ENCODE assay signal across 8 cellular contexts in genomic region chr6:90502866-90503407, GRCh38.
DNase-seq lines count a peak whose midpoint lies in the region; ATAC-seq, FAIRE-seq and TF ChIP-seq lines count a peak whose summit lies in the region.

No MANE protein-coding gene starts in this region.

- no peak overlapping the region; the same call in 1 of the 2 replicates for H3K18ac ChIP-seq in H1 (ENCODE audit: extremely low read depth, low read length)

- peak overlapping the region; percentile 59 for H2AFZ ChIP-seq in H1 (ENCODE audit: low read length)
- H2AFZ ChIP-seq in Karpas-422 (ENCODE audit: low read length): no peak overlapping the region

- no peak for TF ChIP-seq CTCF in H1 (IDR thresholded peaks at IDR 0.05; ENCODE audit: control extremely low read depth in 1 of 3, insufficient read depth in 1 of 3, low read depth in 1 of 3, low read length in 3 of 3)

- H3K4me1 ChIP-seq in H1 (replicated peaks in 1 of 4; ENCODE audit: control insufficient read depth in 3 of 4, insufficient read depth in 4 of 4, low read length in 3 of 4) (peaks cover 0 to 14% (median 4%) of the 10 kb centered on the region in 4 experiments; a peak in 6 of 7 replicates), Karpas-422 (ENCODE audit: low read length) (peaks cover 7% of the 10 kb centered on the region)

- POLR2A ChIA-PET in H1 (lab: Charles Lee; ENCODE audit: partially characterized antibody): interaction anchor here (1.0 to 1.5 kb wide), 2 partner anchors 8 to 9 kb away, joined by 4 read pairs; no protein-coding TSS in a partner anchor

- H4K91ac ChIP-seq in H1 (replicated peaks; ENCODE audit: insufficient read length, low read length): no peak overlapping the region

- H3K4me2 ChIP-seq in H1 (ENCODE audit: insufficient read depth in 1 of 2, low read depth in 2 of 2, low read length in 2 of 2) (no peak overlapping the region; a peak in 1 of 4 replicates), Karpas-422 (ENCODE audit: low read depth, low read length, poor library complexity, severe bottlenecking) (no peak overlapping the region)

- TF ChIP-seq POLR2A in H1 (IDR thresholded peaks at IDR 0.05; ENCODE audit: control extremely low read depth in 1 of 2, low read depth in 2 of 2, low read length in 2 of 2): no peak

- H2BK120ac ChIP-seq in H1 (replicated peaks; ENCODE audit: low read depth, low read length): no peak overlapping the region

- H3K79me2 ChIP-seq in H1 (ENCODE audit: control insufficient read depth in 1 of 2, insufficient read depth in 2 of 2, low read length in 2 of 2): no peaks in the 10 kb centered on the region
- no peaks in the 10 kb centered on the region for H3K79me2 ChIP-seq in Karpas-422 (ENCODE audit: low read length)

- H3K4ac ChIP-seq in H1 (replicated peaks; ENCODE audit: insufficient read length, low read depth, low read length): no peak overlapping the region

- CTCF ChIA-PET in H1 (lab: Charles Lee; ENCODE audit: partially characterized antibody): interaction anchor here (1.0 to 1.1 kb wide), 2 partner anchors 24 to 44 kb away, joined by 3 read pairs; no protein-coding TSS in a partner anchor

- no peak overlapping the region for H3K4me3 ChIP-seq in H1 (ENCODE audit: extremely low read depth in 1 of 4, insufficient read depth in 2 of 4, low read depth in 3 of 4, low read length in 4 of 4)
- H3K4me3 ChIP-seq in Karpas-422 (ENCODE audit: low read length): no peak overlapping the region

- peak overlapping the region; percentile 50; the same call in 1 of the 2 replicates for H2BK5ac ChIP-seq in H1 (ENCODE audit: low read depth, low read length)

- H3K27ac ChIP-seq in H1 (ENCODE audit: low read depth, low read length): peak overlapping the region; percentile 23; the same call in 1 of the 2 replicates
- H3K27ac ChIP-seq in caudate nucleus (ENCODE audit: low read depth, low read length): no peak overlapping the region
- H3K27ac ChIP-seq in Karpas-422 (ENCODE audit: low read length): no peak overlapping the region

- no peak for TF ChIP-seq RAD21 in H1 (IDR thresholded peaks at IDR 0.05 in 1 of 2, conservative IDR thresholded peaks at IDR 0.05 in 1 of 2; ENCODE audit: low read depth in 2 of 2, low read length in 2 of 2)

- H2BK12ac ChIP-seq in H1 (ENCODE audit: low read depth, low read length): no peak overlapping the region; the same call in 1 of the 2 replicates

- H4K5ac ChIP-seq in H1 (ENCODE audit: insufficient read length, low read depth, low read length): no peak overlapping the region

- no peak for TF ChIP-seq EP300 in H1 (IDR thresholded peaks at IDR 0.05; ENCODE audit: borderline replicate concordance in 1 of 2, low read depth in 2 of 2, low read length in 2 of 2)

- H2BK15ac ChIP-seq in H1 (ENCODE audit: low read length): no peak overlapping the region

- ATAC-seq in GM21367 (IDR thresholded peaks at IDR 0.05; ENCODE audit: unreplicated experiment) (peak; percentile 60), HG02588 (IDR thresholded peaks at IDR 0.05; ENCODE audit: unreplicated experiment) (no peak)

- H2AK5ac ChIP-seq in H1 (ENCODE audit: low read depth, low read length): no peak overlapping the region

- no peak overlapping the region for H4K8ac ChIP-seq in H1 (ENCODE audit: extremely low read depth, insufficient read depth, low read length)

- H3K56ac ChIP-seq in H1 (replicated peaks; ENCODE audit: insufficient read length, low read depth, low read length): no peak overlapping the region

- H3K9ac ChIP-seq in H1 (replicated peaks in 1 of 4; ENCODE audit: extremely low read depth in 1 of 4, low read depth in 3 of 4, low read length in 3 of 4): peak overlapping the region in 1 of 4 experiments; percentile 13; a peak in 1 of 7 replicates
- no peak overlapping the region for H3K9ac ChIP-seq in Karpas-422 (ENCODE audit: low read length)

- WGBS in H1 (ENCODE audit: extremely low coverage in 1 of 2, insufficient coverage in 1 of 2, insufficient read length in 1 of 2, insufficient replicate concordance in 2 of 2, low coverage in 1 of 2, low lambda C conversion rate in 2 of 2, missing lambda C conversion rate in 1 of 2), 2 experiments: 71% methylated on average over 3 of the region's 3 CpGs; no CpG with 5 or more reads in 1 of the 2 experiments

- H4K20me1 ChIP-seq in H1 (replicated peaks in 1 of 2; ENCODE audit: control insufficient read depth in 1 of 2, insufficient read depth in 2 of 2, low read length in 2 of 2) (no peaks in the 10 kb centered on the region), Karpas-422 (ENCODE audit: insufficient read depth, low read depth, low read length) (no peaks in the 10 kb centered on the region)

- H3K14ac ChIP-seq in H1 (ENCODE audit: insufficient read length): no peak overlapping the region

- H3K23ac ChIP-seq in H1 (ENCODE audit: insufficient read length): no peak overlapping the region

- no peaks in the 10 kb centered on the region for H3K9me2 ChIP-seq in Karpas-422 (replicated peaks; ENCODE audit: insufficient read depth, low read length)

- peak; percentile 56 for DNase-seq in Caki2 (ENCODE audit: low read depth)
- DNase-seq in HuH-7 (ENCODE audit: low spot score): peak; percentile 17
- no peak for DNase-seq in H1 (ENCODE audit: low read depth in 1 of 2, low spot score in 2 of 2)
- no peak for DNase-seq in SHP77 treated with DMSO at 0.1 percent for 48 hours (lab: John Stamatoyannopoulos, UW)
- DNase-seq in caudate nucleus (lab: John Stamatoyannopoulos, UW): no peak
- DNase-seq in Karpas-422: no peak

- no peaks in the 10 kb centered on the region for H3K36me3 ChIP-seq in H1 (ENCODE audit: control insufficient read depth in 2 of 4, insufficient read depth in 4 of 4, low read length in 3 of 4)
- no peaks in the 10 kb centered on the region for H3K36me3 ChIP-seq in Karpas-422 (ENCODE audit: insufficient read depth, low read length)

- no peaks in the 10 kb centered on the region for H3K23me2 ChIP-seq in H1 (ENCODE audit: low read depth, low read length)

- in situ Hi-C loops in Caki2 (cut with HindIII; ENCODE audit: low pct_unique_long_range_greater_than_20kb, low sequenced_read_pairs): no loop called here

- H3K27me3 ChIP-seq in H1 (replicated peaks in 1 of 4; ENCODE audit: control insufficient read depth in 3 of 4, extremely low read depth in 1 of 4, insufficient read depth in 3 of 4, low read length in 3 of 4) (no peaks in the 10 kb centered on the region), Karpas-422 (ENCODE audit: low read length) (no peaks in the 10 kb centered on the region)

- H3K79me1 ChIP-seq in H1 (ENCODE audit: low read depth, low read length): no peaks in the 10 kb centered on the region

- H3K9me3 ChIP-seq in H1 (ENCODE audit: insufficient read depth in 2 of 2, low read depth in 1 of 2, low read length in 1 of 2) (no peaks in the 10 kb centered on the region; a peak in 1 of 4 replicates), Karpas-422 (ENCODE audit: low read length) (no peaks in the 10 kb centered on the region)

- peak; percentile 78 for FAIRE-seq in H1 (lab: Jason Lieb, UNC)

- peak overlapping the region; percentile 48 for H2BK20ac ChIP-seq in H1 (ENCODE audit: low read length)

TF ChIP-seq in H1, 55 proteins besides CTCF, POLR2A, EP300 and RAD21:
- TF ChIP-seq ATF3 (IDR thresholded peaks at IDR 0.05; ENCODE audit: insufficient read depth, low read depth, low read length): no peak
- no peak for TF ChIP-seq CBX8 (IDR thresholded peaks at IDR 0.05; ENCODE audit: borderline replicate concordance, low read depth, low read length)
- TF ChIP-seq PHF8 (conservative IDR thresholded peaks at IDR 0.05; ENCODE audit: low read depth, low read length): no peak
- no peak for TF ChIP-seq MAX (IDR thresholded peaks at IDR 0.05)
- TF ChIP-seq HDAC2 (IDR thresholded peaks at IDR 0.05; ENCODE audit: borderline replicate concordance in 1 of 2, low read depth in 2 of 2, low read length in 2 of 2): no peak
- TF ChIP-seq ASH2L (IDR thresholded peaks at IDR 0.05; ENCODE audit: low read length): no peak
- no peak for TF ChIP-seq TAF7 (optimal IDR thresholded peaks at IDR 0.05; ENCODE audit: borderline replicate concordance, low read depth, low read length)
- TF ChIP-seq SP2 (IDR thresholded peaks at IDR 0.05; ENCODE audit: low read length): no peak
- TF ChIP-seq HDAC6 (IDR thresholded peaks at IDR 0.05; ENCODE audit: low read depth, low read length): no peak
- peak; percentile 89 for TF ChIP-seq BACH1 (IDR thresholded peaks at IDR 0.05; ENCODE audit: low read length)
- 0 out of 2 replicates have a peak, but pooled peaks have one; percentile 26 for TF ChIP-seq TAF1 (IDR thresholded peaks at IDR 0.05; ENCODE audit: low read depth, low read length)
- no peak for TF ChIP-seq KDM5A (IDR thresholded peaks at IDR 0.05; ENCODE audit: low read length)
- TF ChIP-seq MAFK (IDR thresholded peaks at IDR 0.05; ENCODE audit: low read depth, low read length): peak; percentile 75
- no peak for TF ChIP-seq CEBPB (IDR thresholded peaks at IDR 0.05; ENCODE audit: low read depth, low read length)
- TF ChIP-seq RXRA (IDR thresholded peaks at IDR 0.05; ENCODE audit: insufficient read depth, low read depth, low read length): no peak
- no peak for TF ChIP-seq KDM1A (IDR thresholded peaks at IDR 0.05; ENCODE audit: borderline replicate concordance, low read length)
- no peak for TF ChIP-seq CHD2 (IDR thresholded peaks at IDR 0.05; ENCODE audit: low read length)
- no peak for TF ChIP-seq ZNF274 (IDR thresholded peaks at IDR 0.05; ENCODE audit: borderline replicate concordance, extremely low read depth, low read length)

Comparison
In these comparisons a context has a peak if more than half of its experiments do, and no peak if none do; other contexts are left out.
1. DNase-seq: peak in Caki2 (single experiment) and HuH-7 (single experiment); none in H1 (0 of 2), SHP77 treated with DMSO at 0.1 percent for 48 hours (single experiment), caudate nucleus (0 of 61) and Karpas-422 (single experiment).